ENCODE assay signal across 1 cellular context in the genomic region with DNA sequence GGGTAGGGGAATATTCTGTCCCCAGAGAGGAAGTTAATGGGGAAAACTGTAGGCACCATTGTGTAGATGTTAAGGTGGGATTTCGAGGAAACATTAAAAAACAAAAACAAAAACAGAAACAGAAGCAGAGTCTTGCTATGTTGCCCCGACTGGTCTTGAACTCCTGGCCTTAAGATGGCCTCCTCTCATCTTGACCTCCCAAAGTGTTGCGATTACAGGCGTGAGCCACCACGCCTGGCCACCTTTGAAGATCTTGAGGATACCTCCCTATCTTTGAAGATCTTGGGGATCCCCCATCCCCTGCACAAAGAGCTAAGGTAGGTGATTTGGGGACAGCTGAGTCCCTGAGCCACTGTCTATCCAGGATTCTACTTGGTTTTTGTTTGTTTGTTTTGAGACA.
TF ChIP-seq lines count a peak whose summit lies in the region.

No MANE protein-coding gene starts in this region.

TF ChIP-seq in SK-N-SH treated with all-trans-retinoic acid at 6 μM for 48 hours, 23 proteins besides CTCF, POLR2A, EP300 and RAD21 (continued from another document):
- TF ChIP-seq POU6F1 (CRISPR knock-in tag; IDR thresholded peaks at IDR 0.05; ENCODE audit: borderline replicate concordance, low read depth) (no peak), ISL1 (CRISPR knock-in tag; IDR thresholded peaks at IDR 0.05) (no peak), SNAI2 (CRISPR knock-in tag; IDR thresholded peaks at IDR 0.05) (no peak), RARB (CRISPR knock-in tag; IDR thresholded peaks at IDR 0.05) (no peak), ZFP3 (CRISPR knock-in tag; IDR thresholded peaks at IDR 0.05) (no peak), TCF4 (CRISPR knock-in tag; IDR thresholded peaks at IDR 0.05; ENCODE audit: borderline replicate concordance) (no peak), ESRRG (CRISPR knock-in tag; IDR thresholded peaks at IDR 0.05) (no peak)
TF ChIP-seq in SK-N-SH treated with all-trans-retinoic acid at 6 μM for 48 hours: peak in this region for 0.
